21 cellular contexts compared by ENCODE assay signal in genomic region chr6:8079116-8079515, GRCh38.
"Had no signal": no experiment of that assay in that cellular context is flagged by ENCODE, and none has a peak within 500 bp of the region (broad histone marks: within the 10 kb centered on the region; RNA-seq: fewer than 3 reads in every experiment).

No MANE protein-coding gene starts in this region.

- H3K4me2 ChIP-seq: neural progenitor cell had no signal

- H3K36me3 ChIP-seq: neural progenitor cell, pancreas, sigmoid colon, thoracic aorta, upper lobe of right lung had no signal

- H3K4me1 ChIP-seq: neural progenitor cell had no signal

- H3K9me3 ChIP-seq: body of pancreas, esophagus squamous epithelium, mucosa of descending colon, pancreas, sigmoid colon, thoracic aorta, upper lobe of right lung had no signal

- H3K27me3 ChIP-seq: body of pancreas, esophagus squamous epithelium, neural progenitor cell, pancreas, sigmoid colon, upper lobe of right lung had no signal

- H3K9ac ChIP-seq: neural progenitor cell had no signal

- H3K4me3 ChIP-seq: body of pancreas, esophagus squamous epithelium, mucosa of descending colon, neural progenitor cell, pancreas, sigmoid colon, thoracic aorta, upper lobe of right lung had no signal

- H3K27ac ChIP-seq: esophagus squamous epithelium, neural progenitor cell, sigmoid colon, thoracic aorta, upper lobe of right lung had no signal

- H2AFZ ChIP-seq: neural progenitor cell had no signal

- FAIRE-seq: endothelial cell of umbilical vein, pancreas had no signal

- DNase-seq: activated CD4-positive, alpha-beta T cell treated with anti-CD3 and anti-CD28 coated beads, Interleukin-2, amount 10 ng/mL, durations not matched to agents 7 days and 5 days; activated CD8-positive, alpha-beta T cell treated with anti-CD3 and anti-CD28 coated beads, Interleukin-2, amount 10 ng/mL, durations not matched to agents 7 days and 5 days; activated naive CD4-positive, alpha-beta T cell treated with Interleukin-2 at 50 U/mL for 16 hours; activated T-cell treated with anti-CD3 and anti-CD28 coated beads, Interleukin-2, amount 50 U/mL, for 24 hours; body of pancreas; dermis blood vessel endothelial cell; effector memory CD4-positive, alpha-beta T cell; esophagus squamous epithelium; foreskin fibroblast; hippocampal formation; islet precursor cell; left ventricle myocardium superior; mucosa of descending colon; naive B cell; pancreas; sigmoid colon; stimulated activated CD4-positive, alpha-beta T cell treated with anti-CD3 and anti-CD28 coated beads, Interleukin-4, amount 100 ng/mL, for 4 hours; upper lobe of right lung had no signal
